ENCODE assay signal across 17 cellular contexts in genomic region chr17:44402564-44403172, GRCh38. TPM values are rescaled to one million over a fixed set of nuclear protein-coding genes. Genes with fewer than 3 reads are reported as not detected.
DNase-seq lines count a peak whose midpoint lies in the region; ATAC-seq and TF ChIP-seq lines count a peak whose summit lies in the region.
"Had no signal": no experiment of that assay in that cellular context is flagged by ENCODE, and none has a peak within 500 bp of the region (broad histone marks: within the 10 kb centered on the region; RNA-seq: fewer than 3 reads in every experiment).

No MANE protein-coding gene starts in this region.

- H3K9me3 ChIP-seq in DOHH2 (ENCODE audit: control insufficient read depth, insufficient read depth, low read length) (no peaks in the 10 kb centered on the region), esophagus squamous epithelium (no peaks in the 10 kb centered on the region)
- H3K9me3 ChIP-seq: left lung, spleen, thoracic aorta had no signal

- no peak overlapping the region for H3K4me3 ChIP-seq in DOHH2 (ENCODE audit: low read length)
- no peak overlapping the region for H3K4me3 ChIP-seq in esophagus squamous epithelium
- H3K4me3 ChIP-seq: left lung, spleen, thoracic aorta had no signal

- WGBS in esophagus squamous epithelium, 2 donors = 78 to 90% methylated on average over 2 to 5 of the region's 5 CpGs

- peak; percentile 81 for ATAC-seq in GM18498 (IDR thresholded peaks at IDR 0.05; ENCODE audit: unreplicated experiment)
- peak; percentile 72 for ATAC-seq in GM21529 (IDR thresholded peaks at IDR 0.05; ENCODE audit: unreplicated experiment)
- ATAC-seq in WTC11 = no peak
- ATAC-seq: left lung, SK-N-SH treated with all-trans-retinoic acid at 6 μM for 48 hours had no signal

- H3K27ac ChIP-seq in DOHH2 (ENCODE audit: low read depth, low read length) (no peak overlapping the region), esophagus squamous epithelium (no peak overlapping the region)
- H3K27ac ChIP-seq: left lung, spleen, thoracic aorta had no signal

- H3K9me2 ChIP-seq in DOHH2 (replicated peaks; ENCODE audit: control insufficient read depth, low read length) = no peaks in the 10 kb centered on the region

- H3K79me2 ChIP-seq in DOHH2 (ENCODE audit: control insufficient read depth, low read length) = no peaks in the 10 kb centered on the region

- CTCF ChIA-PET in WTC11 (lab: Charles Lee) = interaction anchor here (0.7 to 5.0 kb wide), 3 partner anchors 27 to 163 kb away, joined by 3 to 31 read pairs (median 3); no protein-coding TSS in a partner anchor

- POLR2A ChIA-PET in WTC11 (lab: Charles Lee) = no interaction called here

- peaks cover 66% of the 10 kb centered on the region for H3K36me3 ChIP-seq in DOHH2 (ENCODE audit: control insufficient read depth, low read length)
- H3K36me3 ChIP-seq in esophagus squamous epithelium = peaks cover 16 to 90% (median 40%) of the 10 kb centered on the region in 3 donors

- H3K27ac Mint-ChIP-seq in WTC11 = no peak overlapping the region

- no peak for DNase-seq in WTC11 (ENCODE audit: low spot score)
- no peak for DNase-seq in central memory CD4-positive, alpha-beta T cell
- DNase-seq in esophagus squamous epithelium (lab: John Stamatoyannopoulos, UW) = no peak
- DNase-seq in NCI-H1930 (lab: John Stamatoyannopoulos, UW) = no peak
- no peak for DNase-seq in NCI-H524 treated with DMSO at 0.1 percent for 48 hours (lab: John Stamatoyannopoulos, UW)
- DNase-seq: anterior cingulate cortex; COR-L47; glutamatergic neuron; left lung; NCI-H226; NK-92 treated with Interleukin-12 subunit alpha and Interleukin-12 subunit beta, amount 100 ng/mL, for 24 hours; spleen had no signal

- H3K4me3 Mint-ChIP-seq in WTC11 = no peak overlapping the region

- TF ChIP-seq POLR2A in esophagus squamous epithelium (IDR thresholded peaks at IDR 0.05) = no peak

- no peaks in the 10 kb centered on the region for H3K27me3 ChIP-seq in DOHH2 (ENCODE audit: control insufficient read depth, low read length)
- no peaks in the 10 kb centered on the region for H3K27me3 ChIP-seq in esophagus squamous epithelium
- H3K27me3 ChIP-seq: left lung, spleen had no signal

- H3K4me2 ChIP-seq in DOHH2 (ENCODE audit: low read length) = peak overlapping the region; percentile 5; the same call in 1 of the 2 replicates

- H3F3A ChIP-seq in DOHH2 (ENCODE audit: control insufficient read depth, insufficient read depth) = no peaks in the 10 kb centered on the region

- H4K20me1 ChIP-seq in DOHH2 (ENCODE audit: control insufficient read depth, insufficient read depth, low read depth, low read length) = no peaks in the 10 kb centered on the region

- no peaks in the 10 kb centered on the region for H3K9me3 Mint-ChIP-seq in WTC11

- no peaks in the 10 kb centered on the region; the same call in 1 of the 2 replicates for H3K27me3 Mint-ChIP-seq in WTC11 (ENCODE audit: low read depth)

- H3K4me1 Mint-ChIP-seq in WTC11 = no peaks in the 10 kb centered on the region

- intact Hi-C loops in esophagus squamous epithelium (cut with DNase I) = no loop called here

- H3K36me3 Mint-ChIP-seq in WTC11 = peaks cover 41% of the 10 kb centered on the region

- TF ChIP-seq CTCF in DOHH2 (IDR thresholded peaks at IDR 0.05; ENCODE audit: low read depth, low read length, poor library complexity, severe bottlenecking) (no peak), WTC11 (IDR thresholded peaks at IDR 0.05) (no peak), esophagus squamous epithelium (IDR thresholded peaks at IDR 0.05) (no peak)

- H3K4me1 ChIP-seq in DOHH2 (ENCODE audit: control insufficient read depth, low read length) (peaks cover 13% of the 10 kb centered on the region), esophagus squamous epithelium (no peaks in the 10 kb centered on the region)
- H3K4me1 ChIP-seq: left lung had no signal

TF ChIP-seq in WTC11, 78 proteins besides CTCF, POLR2A, EP300 and RAD21:
- TF ChIP-seq GABPB1 (CRISPR knock-in tag; IDR thresholded peaks at IDR 0.05) (no peak), ZNF121 (CRISPR knock-in tag; IDR thresholded peaks at IDR 0.05) (peak; percentile 72), JAZF1 (CRISPR knock-in tag; IDR thresholded peaks at IDR 0.05) (no peak)

RNA-seq across cellular contexts. Expression of gene ITGA2B, which starts 13.2 kb away (rescaled TPM):
- 21.5 to 30.3 TPM (median 28.5 TPM) in 3 replicates for total RNA-seq in WTC11 (2021)
- total RNA-seq in esophagus squamous epithelium = under 1 TPM in 3 of 4 donors, not detected in 1; 0.26 to 0.76 (median 0.70) TPM

RNA-seq across cellular contexts. Expression of gene FAM171A2, which starts 39.0 kb away (rescaled TPM):
- total RNA-seq in WTC11 (2021) (28.2 to 29.9 TPM (median 28.5 TPM) in 3 replicates), esophagus squamous epithelium (10 to 100 TPM in 1 of 4 donors, 1 to 10 TPM in 2, under 1 TPM in 1; 0.35 to 17.4 (median 3.2) TPM)

RNA-seq across cellular contexts. Expression of gene GRN, which starts 57.6 kb away (rescaled TPM):
- total RNA-seq in WTC11 (2021) = 177 to 185 TPM (median 185 TPM) in 3 replicates
- 1,000 to 10,000 TPM in 1 of 4 donors, 100 to 1,000 TPM in 3; 428 to 1,204 (median 642) TPM for total RNA-seq in esophagus squamous epithelium

Comparison
In these comparisons a context has a peak if more than half of its experiments do, and no peak if none do; other contexts are left out.
1. RNA of gene ITGA2B, which starts 13.2 kb away (total RNA-seq): 21.5 to 30.3 TPM in WTC11; 0.26 to 0.76 TPM in esophagus squamous epithelium; every median in the first group is over 10 times any median in the second.